13 cellular contexts compared by ENCODE assay signal in the genomic region with DNA sequence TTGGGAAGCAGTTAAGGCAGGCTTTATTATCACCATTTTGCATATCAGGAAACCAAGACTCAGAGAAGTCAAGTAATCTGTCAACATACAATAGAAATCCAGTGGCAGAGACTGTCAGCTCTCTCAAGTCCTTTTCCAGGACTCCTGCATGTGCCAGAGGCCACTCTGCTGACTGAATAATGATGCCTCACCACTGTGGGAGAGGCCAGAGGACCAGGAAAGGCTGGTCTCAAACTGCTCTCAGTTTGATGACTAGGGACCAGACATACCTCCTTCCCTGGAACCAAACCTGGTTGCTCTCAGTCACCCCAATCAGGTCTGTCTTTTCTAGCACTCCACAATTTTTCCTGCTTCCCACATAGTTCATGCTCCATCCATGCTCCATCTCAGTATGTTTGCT. TPM values are rescaled to one million over a fixed set of nuclear protein-coding genes. Genes with fewer than 3 reads are reported as not detected.
DNase-seq lines count a peak whose midpoint lies in the region; ATAC-seq and TF ChIP-seq lines count a peak whose summit lies in the region.
"Had no signal": no experiment of that assay in that cellular context is flagged by ENCODE, and none has a peak within 500 bp of the region (broad histone marks: within the 10 kb centered on the region; RNA-seq: fewer than 3 reads in every experiment).

No MANE protein-coding gene starts in this region.

- peak overlapping the region; percentile 83 for H3K27ac Mint-ChIP-seq in activated T-helper 17 cell treated with anti-CD3 and anti-CD28 coated beads, Interleukin-2, amount 50 U/mL, for 72 hours
- H3K27ac Mint-ChIP-seq: activated naive CD4-positive, alpha-beta T cell treated with anti-CD3 and anti-CD28 coated beads, Interleukin-2, amount 50 U/mL, for 24 hours had no signal

- intact Hi-C loops in heart right ventricle (cut with DNase I) (loop anchor here in 7 of 10 donors (10.0 kb wide), 6 partner anchors 113 to 943 kb away; no protein-coding TSS in a partner anchor), right cardiac atrium (cut with DNase I) (loop anchor here in 2 of 4 donors (10.0 kb wide), 2 partner anchors 383 to 943 kb away; no protein-coding TSS in a partner anchor)

- no peak for TF ChIP-seq CTCF in heart right ventricle (IDR thresholded peaks at IDR 0.05)

- H3K4me3 ChIP-seq in heart right ventricle = no peak overlapping the region
- H3K4me3 ChIP-seq in right cardiac atrium (ENCODE audit: low read length) = no peak overlapping the region
- H3K4me3 ChIP-seq in mucosa of rectum (ENCODE audit: low read length in 2 of 2) = no peak overlapping the region
- H3K4me3 ChIP-seq: mucosa of descending colon had no signal

- H3K27me3 ChIP-seq in heart right ventricle = no peaks in the 10 kb centered on the region
- no peaks in the 10 kb centered on the region for H3K27me3 ChIP-seq in right cardiac atrium (ENCODE audit: control insufficient read depth, insufficient read depth)
- H3K27me3 ChIP-seq in mucosa of rectum (ENCODE audit: control insufficient read depth in 2 of 2, insufficient read depth in 2 of 2, low read length in 2 of 2) = no peaks in the 10 kb centered on the region

- ATAC-seq in heart right ventricle (peak in 2 of 8 donors; percentile 41 to 53), right cardiac atrium (no peak), HG02938 (IDR thresholded peaks at IDR 0.05; ENCODE audit: unreplicated experiment) (no peak), HG03520 (IDR thresholded peaks at IDR 0.05; ENCODE audit: unreplicated experiment) (no peak)
- ATAC-seq in activated T-helper 17 cell treated with anti-CD3 and anti-CD28 coated beads, Interleukin-2, amount 50 U/mL, for 72 hours (replicated peaks) = no peak

- H3K27ac ChIP-seq in heart right ventricle = peak overlapping the region in 9 of 10 donors; percentile 26 to 87 (median 41)
- H3K27ac ChIP-seq in right cardiac atrium (ENCODE audit: low read length) = no peak overlapping the region
- peak overlapping the region; percentile 9 to 69 for H3K27ac ChIP-seq in mucosa of rectum (ENCODE audit: low read depth in 2 of 2, low read length in 2 of 2)

- peaks cover 0 to 6% (median 0%) of the 10 kb centered on the region in 9 donors for H3K36me3 ChIP-seq in heart right ventricle
- H3K36me3 ChIP-seq in mucosa of rectum (ENCODE audit: control insufficient read depth in 2 of 2, insufficient read depth in 2 of 2, low read length in 2 of 2) = peaks cover 0 to 5% of the 10 kb centered on the region in 2 donors

- H3K36me3 Mint-ChIP-seq in activated T-helper 17 cell treated with anti-CD3 and anti-CD28 coated beads, Interleukin-2, amount 50 U/mL, for 72 hours (ENCODE audit: low read depth) = peaks cover 2% of the 10 kb centered on the region

- peak overlapping the region; percentile 57 for H3K4me3 Mint-ChIP-seq in activated T-helper 17 cell treated with anti-CD3 and anti-CD28 coated beads, Interleukin-2, amount 50 U/mL, for 72 hours

- peaks cover 3% of the 10 kb centered on the region for H3K9me3 Mint-ChIP-seq in activated T-helper 17 cell treated with anti-CD3 and anti-CD28 coated beads, Interleukin-2, amount 50 U/mL, for 72 hours

- H3K9me3 ChIP-seq in heart right ventricle (peaks cover 0 to 11% (median 0%) of the 10 kb centered on the region in 11 donors), right cardiac atrium (ENCODE audit: control insufficient read depth, low read length) (no peaks in the 10 kb centered on the region), mucosa of rectum (ENCODE audit: control insufficient read depth in 2 of 2, low read length in 2 of 2) (peaks cover 5 to 8% of the 10 kb centered on the region in 2 donors)

- H3K4me1 ChIP-seq in heart right ventricle (peaks cover 3 to 92% (median 50%) of the 10 kb centered on the region in 9 donors), right cardiac atrium (ENCODE audit: control insufficient read depth, insufficient read depth, low read length) (peaks cover 7% of the 10 kb centered on the region), mucosa of rectum (ENCODE audit: control insufficient read depth in 2 of 2, insufficient read depth in 2 of 2, low read length in 2 of 2) (peaks cover 9 to 18% of the 10 kb centered on the region in 2 donors)

- H3K9ac ChIP-seq in mucosa of rectum (ENCODE audit: low read depth in 1 of 2, low read length in 2 of 2) = no peak overlapping the region

- H3K27me3 Mint-ChIP-seq in activated T-helper 17 cell treated with anti-CD3 and anti-CD28 coated beads, Interleukin-2, amount 50 U/mL, for 72 hours = no peaks in the 10 kb centered on the region
- H3K27me3 Mint-ChIP-seq: activated naive CD4-positive, alpha-beta T cell treated with anti-CD3 and anti-CD28 coated beads, Interleukin-2, amount 50 U/mL, for 24 hours; central memory CD8-positive, alpha-beta T cell had no signal

- peaks cover 32% of the 10 kb centered on the region for H3K4me1 Mint-ChIP-seq in activated T-helper 17 cell treated with anti-CD3 and anti-CD28 coated beads, Interleukin-2, amount 50 U/mL, for 72 hours

- no peak for DNase-seq in heart right ventricle
- no peak for DNase-seq in right cardiac atrium
- DNase-seq in NCI-H1105 (lab: John Stamatoyannopoulos, UW) = no peak
- DNase-seq in amygdala (lab: John Stamatoyannopoulos, UW) = no peak
- DNase-seq: activated CD8-positive, alpha-beta memory T cell treated with anti-CD3 and anti-CD28 coated beads, Interleukin-2, amount 50 U/mL, for 48 hours; NCI-H187 had no signal

RNA-seq across cellular contexts. Expression of a gene that starts 8.0 kb away (rescaled TPM):
- total RNA-seq in heart right ventricle (10 to 100 TPM; 30.5 to 47.0 (median 40.1) TPM), right cardiac atrium (10 to 100 TPM; 47.3 to 58.0 (median 49.9) TPM)
- polyA plus RNA-seq in heart right ventricle (10 to 100 TPM; 32.2 to 86.8 TPM), right cardiac atrium (45.3 TPM)
- 10 to 100 TPM; 29.8 to 58.7 TPM for total RNA-seq in activated T-helper 17 cell treated with anti-CD3 and anti-CD28 coated beads, Interleukin-2, amount 50 U/mL, for 72 hours
